9 cellular contexts compared by ENCODE assay signal in genomic region chr5:113020461-113021273, GRCh38. TPM values are rescaled to one million over a fixed set of nuclear protein-coding genes. Genes with fewer than 3 reads are reported as not detected.
DNase-seq lines count a peak whose midpoint lies in the region; ATAC-seq and TF ChIP-seq lines count a peak whose summit lies in the region.
"Had no signal": no experiment of that assay in that cellular context is flagged by ENCODE, and none has a peak within 500 bp of the region (broad histone marks: within the 10 kb centered on the region; RNA-seq: fewer than 3 reads in every experiment).

No MANE protein-coding gene starts in this region.

- H3K14ac ChIP-seq in neuronal stem cell (ENCODE audit: low read length), result no peak overlapping the region

- H4K8ac ChIP-seq in neuronal stem cell (ENCODE audit: low read depth, low read length), result no peak overlapping the region

- no peak overlapping the region for H3K18ac ChIP-seq in neuronal stem cell (ENCODE audit: low read length)

- no peaks in the 10 kb centered on the region for H3K4me1 ChIP-seq in neuronal stem cell (ENCODE audit: control insufficient read depth in 2 of 2, insufficient read depth in 1 of 2, low read depth in 1 of 2, low read length in 2 of 2)
- H3K4me1 ChIP-seq in Caco-2, result no peaks in the 10 kb centered on the region; the same call in 1 of the 2 replicates

- DNase-seq in stimulated activated naive CD8-positive, alpha-beta T cell treated with anti-CD3 and anti-CD28 coated beads, Interleukin-15, amount 100 ng/mL, for 72 hours, result no peak
- no peak for DNase-seq in stimulated activated naive CD8-positive, alpha-beta T cell treated with anti-CD3 and anti-CD28 coated beads, Interleukin-15, Interleukin-2, amounts not matched to agents 100 U/mL and 50 U/mL, for 24 hours
- DNase-seq in SW 1271 (lab: John Stamatoyannopoulos, UW) (peak; percentile 90 to 97), epithelial cell of prostate (ENCODE audit: low read depth, low spot score) (peak; percentile 79), neuronal stem cell (ENCODE audit: low spot score) (no peak), Caco-2 (no peak)
- no peak for DNase-seq in effector CD8-positive, alpha-beta T cell (lab: John Stamatoyannopoulos, UW)
- DNase-seq: WERI-Rb-1 had no signal

- H3K23ac ChIP-seq in neuronal stem cell (ENCODE audit: low read depth, low read length, poor library complexity), result no peak overlapping the region

- no peak overlapping the region for H3K4me2 ChIP-seq in neuronal stem cell (ENCODE audit: insufficient read depth, low read length, poor library complexity, severe bottlenecking)

- peaks cover 0 to 95% of the 10 kb centered on the region in 2 donors for H3K36me3 ChIP-seq in neuronal stem cell (replicated peaks in 1 of 2; ENCODE audit: control insufficient read depth in 2 of 2, insufficient read depth in 2 of 2, low read length in 2 of 2)
- no peaks in the 10 kb centered on the region; the same call in 1 of the 2 replicates for H3K36me3 ChIP-seq in Caco-2 (ENCODE audit: control insufficient read depth, insufficient read depth, low read length)

- H3K9ac ChIP-seq in neuronal stem cell (ENCODE audit: low read depth, low read length, poor library complexity), result no peak overlapping the region

- peak overlapping the region in 1 of 2 donors; percentile 59 for H3K27ac Mint-ChIP-seq in stimulated activated naive CD8-positive, alpha-beta T cell treated with anti-CD3 and anti-CD28 coated beads, Interleukin-15, amount 100 ng/mL, for 72 hours
- no peak overlapping the region for H3K27ac Mint-ChIP-seq in Caco-2 (ENCODE audit: unreplicated experiment)

- H4K91ac ChIP-seq in neuronal stem cell (ENCODE audit: low read depth, low read length, poor library complexity), result no peak overlapping the region

- H2BK15ac ChIP-seq in neuronal stem cell (ENCODE audit: low read length), result no peak overlapping the region

- H3K4ac ChIP-seq in neuronal stem cell (ENCODE audit: low read length), result no peak overlapping the region

- H3K4me3 ChIP-seq in neuronal stem cell (ENCODE audit: low read length in 2 of 2) (no peak overlapping the region), Caco-2 (ENCODE audit: low read depth, low read length) (no peak overlapping the region)

- no peak overlapping the region for H2AFZ ChIP-seq in neuronal stem cell (ENCODE audit: low read length)

- intact Hi-C loops in Caco-2 (cut with micrococcal nuclease; ENCODE audit: unreplicated experiment), result no loop called here

- no peak for TF ChIP-seq CTCF in Caco-2 (IDR thresholded peaks at IDR 0.05; ENCODE audit: insufficient read depth in 1 of 2, low read depth in 1 of 2, low read length in 1 of 2, severe bottlenecking in 1 of 2, unreplicated experiment in 1 of 2)

- H2BK120ac ChIP-seq in neuronal stem cell (ENCODE audit: low read depth, low read length), result no peak overlapping the region

- no peaks in the 10 kb centered on the region for H3K27me3 Mint-ChIP-seq in stimulated activated naive CD8-positive, alpha-beta T cell treated with anti-CD3 and anti-CD28 coated beads, Interleukin-15, amount 100 ng/mL, for 72 hours
- H3K27me3 Mint-ChIP-seq in Caco-2 (ENCODE audit: insufficient read depth, unreplicated experiment), result no peaks in the 10 kb centered on the region

- no peak overlapping the region for H2BK12ac ChIP-seq in neuronal stem cell (ENCODE audit: low read length)

- peak overlapping the region in 1 of 2 donors; percentile 33 for H3K4me3 Mint-ChIP-seq in stimulated activated naive CD8-positive, alpha-beta T cell treated with anti-CD3 and anti-CD28 coated beads, Interleukin-15, amount 100 ng/mL, for 72 hours
- no peak overlapping the region for H3K4me3 Mint-ChIP-seq in Caco-2 (ENCODE audit: unreplicated experiment)

- peaks cover 58% of the 10 kb centered on the region for H3K4me1 Mint-ChIP-seq in stimulated activated naive CD8-positive, alpha-beta T cell treated with anti-CD3 and anti-CD28 coated beads, Interleukin-15, amount 100 ng/mL, for 72 hours
- H3K4me1 Mint-ChIP-seq in Caco-2 (ENCODE audit: low read depth, unreplicated experiment), result peaks cover 4% of the 10 kb centered on the region

- no peak overlapping the region for H2BK5ac ChIP-seq in neuronal stem cell (ENCODE audit: low read length)

- H3K27me3 ChIP-seq in neuronal stem cell (ENCODE audit: control insufficient read depth in 3 of 3, insufficient read depth in 3 of 3, low read depth in 1 of 3, low read length in 3 of 3) (no peaks in the 10 kb centered on the region), Caco-2 (replicated peaks; ENCODE audit: control insufficient read depth, insufficient read depth, low read length) (no peaks in the 10 kb centered on the region)

- CTCF ChIA-PET in Caco-2 (lab: Charles Lee), result no interaction called here

- peaks cover 78% of the 10 kb centered on the region for H3K36me3 Mint-ChIP-seq in Caco-2 (ENCODE audit: insufficient read depth, unreplicated experiment)

- POLR2A ChIA-PET in Caco-2 (lab: Charles Lee), result no interaction called here

- no peak overlapping the region for H2AK5ac ChIP-seq in neuronal stem cell (ENCODE audit: low read depth, low read length)

- no CpG with 5 or more reads among the region's 11 CpGs for WGBS in neuronal stem cell (ENCODE audit: extremely low coverage in 2 of 2, insufficient read length in 2 of 2, insufficient replicate concordance in 1 of 2), 2 donors

- ATAC-seq in stimulated activated naive CD8-positive, alpha-beta T cell treated with anti-CD3 and anti-CD28 coated beads, Interleukin-15, amount 100 ng/mL, for 72 hours, result peak; percentile 49
- ATAC-seq in stimulated activated naive CD8-positive, alpha-beta T cell treated with anti-CD3 and anti-CD28 coated beads, Interleukin-15, Interleukin-2, amounts not matched to agents 100 U/mL and 50 U/mL, for 24 hours, result no peak
- ATAC-seq in GM18519 (IDR thresholded peaks at IDR 0.05; ENCODE audit: low FRiP score, unreplicated experiment), result no peak

- H3K9me3 Mint-ChIP-seq in stimulated activated naive CD8-positive, alpha-beta T cell treated with anti-CD3 and anti-CD28 coated beads, Interleukin-15, amount 100 ng/mL, for 72 hours, result no peaks in the 10 kb centered on the region
- no peaks in the 10 kb centered on the region for H3K9me3 Mint-ChIP-seq in Caco-2 (ENCODE audit: unreplicated experiment)

- BruUV-seq in Caco-2 (replicated peaks; lab: Mats Ljungman, UMichigan), result no TSS peak

- H3K79me1 ChIP-seq in neuronal stem cell (ENCODE audit: low read depth, low read length), result no peaks in the 10 kb centered on the region

- H3K27ac ChIP-seq in epithelial cell of prostate, result peak overlapping the region; percentile 99
- H3K27ac ChIP-seq in neuronal stem cell (replicated peaks; ENCODE audit: low read length), result no peak overlapping the region
- H3K27ac ChIP-seq: WERI-Rb-1 had no signal

- no peaks in the 10 kb centered on the region for H3K9me3 ChIP-seq in neuronal stem cell (replicated peaks in 1 of 2; ENCODE audit: control insufficient read depth in 2 of 2, insufficient read depth in 1 of 2, low read depth in 1 of 2, low read length in 2 of 2)
- H3K9me3 ChIP-seq in Caco-2, result no peaks in the 10 kb centered on the region

RNA-seq across cellular contexts. Expression of gene DCP2, which starts 44.1 kb away (rescaled TPM):
- polyA plus RNA-seq in neuronal stem cell (2013, experiment 1 of 2), result 36.6 TPM
- 40.3 TPM for polyA plus RNA-seq in neuronal stem cell (2013, experiment 2 of 2)
- total RNA-seq in Caco-2 (2022), result 146 and 149 TPM in 2 replicates

Comparison
In these comparisons a context has a peak if more than half of its experiments do, and no peak if none do; other contexts are left out.
1. DNase-seq: peak in SW 1271 (2 of 2) and epithelial cell of prostate (single experiment); none in stimulated activated naive CD8-positive, alpha-beta T cell treated with anti-CD3 and anti-CD28 coated beads, Interleukin-15, amount 100 ng/mL, for 72 hours (0 of 2), stimulated activated naive CD8-positive, alpha-beta T cell treated with anti-CD3 and anti-CD28 coated beads, Interleukin-15, Interleukin-2, amounts not matched to agents 100 U/mL and 50 U/mL, for 24 hours (single experiment), neuronal stem cell (single experiment), effector CD8-positive, alpha-beta T cell (single experiment) and Caco-2 (0 of 2).